ENCODE assay signal across 8 cellular contexts in genomic region chr1:109740615-109741373, GRCh38. TPM values are rescaled to one million over a fixed set of nuclear protein-coding genes. Genes with fewer than 3 reads are reported as not detected.
DNase-seq lines count a peak whose midpoint lies in the region; ATAC-seq, FAIRE-seq and TF ChIP-seq lines count a peak whose summit lies in the region.

TSS of gene GSTM3 (minus strand) at chr1:109741038. CDS start at chr1:109740287, 751 bp downstream.

- peaks cover 0 to 8% (median 2%) of the 10 kb centered on the region in 7 donors for H3K9me3 Mint-ChIP-seq in CD14-positive monocyte

- peak within 1 kb of the TSS; percentile 77 for H3K23ac ChIP-seq in IMR-90 (ENCODE audit: low read depth, low read length)

- H3K27ac Mint-ChIP-seq in CD14-positive monocyte = peak within 1 kb of the TSS in 1 of 7 donors; percentile 68

- POLR2A ChIA-PET in IMR-90 (lab: Charles Lee; ENCODE audit: unreplicated experiment) (no interaction called here), GM10248 (lab: Yijun Ruan, JAX) (no interaction called here)

- dilution Hi-C loops in IMR-90 (cut with HindIII; ENCODE audit: low sequenced_read_pairs, unreplicated experiment) = no loop called here

- peak within 1 kb of the TSS; percentile 59 for H3K4me3 ChIP-seq in IMR-90 (ENCODE audit: insufficient read depth, low read depth, low read length)
- peak within 1 kb of the TSS; percentile 52 for H3K4me3 ChIP-seq in bronchial epithelial cell (ENCODE audit: low read depth, low read length)
- H3K4me3 ChIP-seq in liver (ENCODE audit: low read depth in 1 of 3, low read length in 3 of 3) = peak within 1 kb of the TSS; percentile 66 to 73 (median 71)

- peak within 1 kb of the TSS; percentile 44 for H2BK120ac ChIP-seq in IMR-90 (ENCODE audit: low read depth, low read length)

- no peaks in the 10 kb centered on the region for H3K9me3 ChIP-seq in IMR-90 (ENCODE audit: control insufficient read depth, insufficient read depth, low read length)
- no peaks in the 10 kb centered on the region for H3K9me3 ChIP-seq in liver (ENCODE audit: control insufficient read depth in 4 of 4, low read length in 3 of 4)

- H2BK20ac ChIP-seq in IMR-90 (ENCODE audit: low read depth, low read length) = peak within 1 kb of the TSS; percentile 58

- peak within 1 kb of the TSS; percentile 99 for H2AFZ ChIP-seq in IMR-90 (replicated peaks; ENCODE audit: low read length, poor library complexity)

- H3K9ac ChIP-seq in IMR-90 (ENCODE audit: low read depth, low read length) (peak within 1 kb of the TSS; percentile 52), liver (ENCODE audit: low read depth in 1 of 2, low read length in 2 of 2) (no peak within 1 kb of the TSS)

- H4K8ac ChIP-seq in IMR-90 (ENCODE audit: low read depth in 2 of 2, low read length in 2 of 2) = peak within 1 kb of the TSS; percentile 22 to 79; a peak in 3 of 4 replicates

- WGBS in IMR-90 (ENCODE audit: extremely low coverage in 2 of 2, insufficient read length in 1 of 2), 2 experiments = 30% methylated on average over 2 of the region's 10 CpGs; no CpG with 5 or more reads in 1 of the 2 experiments
- 5% methylated on average over 10 of the region's 10 CpGs for WGBS in liver

- H3K36me3 Mint-ChIP-seq in CD14-positive monocyte = peaks cover 0 to 7% of the 10 kb centered on the region in 2 donors

- H3K4ac ChIP-seq in IMR-90 (ENCODE audit: low read depth, low read length) = peak within 1 kb of the TSS; percentile 85

- H3K14ac ChIP-seq in IMR-90 (replicated peaks; ENCODE audit: low read depth, low read length) = peak within 1 kb of the TSS; percentile 73

- H4K20me1 ChIP-seq in IMR-90 (ENCODE audit: insufficient read depth, low read length) = no peaks in the 10 kb centered on the region

- TF ChIP-seq POLR2A in IMR-90 (IDR thresholded peaks at IDR 0.05; ENCODE audit: low read depth, low read length) = no peak

- intact Hi-C loops in CD14-positive monocyte (cut with micrococcal nuclease) (no loop called here), IMR-90 (cut with micrococcal nuclease) (no loop called here)

- DNase-seq in CD14-positive monocyte (ENCODE audit: low spot score) (no peak), IMR-90 (no peak), bronchial epithelial cell (ENCODE audit: low read depth) (no peak), GM10248 (ENCODE audit: extremely low spot score) (no peak), NCI-H1694 treated with DMSO at 0.1 percent for 48 hours (lab: John Stamatoyannopoulos, UW) (no peak)
- no peak for DNase-seq in stimulated activated CD4-positive, alpha-beta T cell treated with anti-CD3 and anti-CD28 coated beads, Interleukin-1b, Interleukin-23, amount 100 ng/mL, for 48 hours

- peaks cover 0 to 10% of the 10 kb centered on the region in 2 experiments; a peak in 3 of 4 replicates for H3K79me1 ChIP-seq in IMR-90 (ENCODE audit: low read depth in 1 of 2, low read length in 2 of 2)

- ATAC-seq in IMR-90 (ENCODE audit: low read depth) = no peak

- peak within 1 kb of the TSS; percentile 38 for H3K27ac ChIP-seq in IMR-90 (ENCODE audit: insufficient read depth, low read length)
- H3K27ac ChIP-seq in liver (ENCODE audit: low read depth in 1 of 2, low read length in 2 of 2) = peak within 1 kb of the TSS; percentile 21 to 46

- H4K91ac ChIP-seq in IMR-90 (ENCODE audit: insufficient read depth, low read depth, low read length) = peak within 1 kb of the TSS; percentile 63; the same call in 1 of the 2 replicates

- peaks cover 9% of the 10 kb centered on the region for H3K4me1 Mint-ChIP-seq in CD14-positive monocyte

- H3K4me1 ChIP-seq in IMR-90 (ENCODE audit: control insufficient read depth, insufficient read depth, low read length) (no peaks in the 10 kb centered on the region), liver (ENCODE audit: control insufficient read depth in 4 of 4, insufficient read depth in 4 of 4, low read length in 3 of 4) (peaks cover 4 to 14% (median 7%) of the 10 kb centered on the region in 4 donors)

- in situ Hi-C loops in IMR-90 (cut with MboI; ENCODE audit: low sequenced_read_pairs) = no loop called here

- TF ChIP-seq RAD21 in IMR-90 (IDR thresholded peaks at IDR 0.05; ENCODE audit: low read length) (no peak), liver (IDR thresholded peaks at IDR 0.05) (no peak)

- peak within 1 kb of the TSS; percentile 93 for H3K4me2 ChIP-seq in IMR-90 (ENCODE audit: low read depth, low read length)

- peak within 1 kb of the TSS; percentile 83 for H2AK9ac ChIP-seq in IMR-90 (replicated peaks; ENCODE audit: low read depth, low read length, poor library complexity)

- peak within 1 kb of the TSS; percentile 13 for H2AK5ac ChIP-seq in IMR-90 (ENCODE audit: low read depth, low read length)

- peak within 1 kb of the TSS; percentile 83 to 92 for H3K4me3 Mint-ChIP-seq in CD14-positive monocyte

- CTCF ChIA-PET in IMR-90 (lab: Yijun Ruan, JAX) (no interaction called here), GM10248 (lab: Yijun Ruan, JAX) (no interaction called here)

- peak within 1 kb of the TSS; percentile 29 for H2BK5ac ChIP-seq in IMR-90 (ENCODE audit: low read depth, low read length, poor library complexity, severe bottlenecking)

- no peak for FAIRE-seq in bronchial epithelial cell (lab: Jason Lieb, UNC)

- H3K18ac ChIP-seq in IMR-90 (ENCODE audit: low read depth, low read length) = peak within 1 kb of the TSS; percentile 25

- peaks cover 8% of the 10 kb centered on the region for H3K27me3 ChIP-seq in IMR-90 (ENCODE audit: control insufficient read depth, insufficient read depth, low read length)
- peaks cover 2% of the 10 kb centered on the region for H3K27me3 ChIP-seq in bronchial epithelial cell (ENCODE audit: control insufficient read depth, insufficient read depth, low read length)
- no peaks in the 10 kb centered on the region for H3K27me3 ChIP-seq in liver (ENCODE audit: control insufficient read depth in 4 of 4, insufficient read depth in 4 of 4, low read length in 3 of 4)

- peaks cover 12% of the 10 kb centered on the region for H3K36me3 ChIP-seq in IMR-90 (ENCODE audit: control insufficient read depth, insufficient read depth, low read length)
- no peaks in the 10 kb centered on the region for H3K36me3 ChIP-seq in bronchial epithelial cell (ENCODE audit: control insufficient read depth, insufficient read depth, low read length)
- peaks cover 0 to 10% (median 1%) of the 10 kb centered on the region in 4 donors for H3K36me3 ChIP-seq in liver (ENCODE audit: control insufficient read depth in 4 of 4, insufficient read depth in 3 of 4, low read depth in 1 of 4, low read length in 3 of 4)

- peaks cover 8% of the 10 kb centered on the region for H3K9me1 ChIP-seq in IMR-90 (ENCODE audit: insufficient read depth, low read length)

- peak within 1 kb of the TSS; percentile 34; the same call in 1 of the 2 replicates for H3K56ac ChIP-seq in IMR-90 (ENCODE audit: extremely low read depth, insufficient read depth, low read length)

- TF ChIP-seq CTCF in CD14-positive monocyte (IDR thresholded peaks at IDR 0.05) = no peak
- no peak for TF ChIP-seq CTCF in IMR-90 (conservative IDR thresholded peaks at IDR 0.05; ENCODE audit: low read depth, low read length)
- no peak for TF ChIP-seq CTCF in bronchial epithelial cell (IDR thresholded peaks at IDR 0.05; ENCODE audit: insufficient read depth, low read length, severe bottlenecking)
- no peak for TF ChIP-seq CTCF in liver (IDR thresholded peaks at IDR 0.05; ENCODE audit: low read depth, low read length, missing input control)
- TF ChIP-seq CTCF in subcutaneous adipose tissue (IDR thresholded peaks at IDR 0.05; ENCODE audit: low read depth) = no peak
- no peak for TF ChIP-seq CTCF in GM10248 (IDR thresholded peaks at IDR 0.05; ENCODE audit: control extremely low read depth, extremely low read depth, low read depth, missing control alignments)

- H3K27me3 Mint-ChIP-seq in CD14-positive monocyte (ENCODE audit: low read depth in 3 of 3) = peaks cover 27 to 42% (median 38%) of the 10 kb centered on the region in 3 donors

- no TSS peak for BruUV-seq in IMR-90 (replicated peaks; lab: Mats Ljungman, UMichigan)

- peak within 1 kb of the TSS; percentile 29 for H4K5ac ChIP-seq in IMR-90 (ENCODE audit: low read depth, low read length)

- H2BK15ac ChIP-seq in IMR-90 (ENCODE audit: low read depth, low read length) = peak within 1 kb of the TSS; percentile 70; the same call in 1 of the 3 replicates

TF ChIP-seq in IMR-90, 13 proteins besides CTCF, POLR2A, EP300 and RAD21 (continues in another document):
- TF ChIP-seq CHD1 (IDR thresholded peaks at IDR 0.05; ENCODE audit: low read depth, low read length) (no peak), USF2 (IDR thresholded peaks at IDR 0.05; ENCODE audit: low read depth, low read length) (no peak)

TF ChIP-seq in liver, 16 proteins besides CTCF, POLR2A, EP300 and RAD21:
- TF ChIP-seq JUND (IDR thresholded peaks at IDR 0.05) = no peak
- no peak for TF ChIP-seq EGR1 (IDR thresholded peaks at IDR 0.05; ENCODE audit: low read depth in 2 of 2)
TF ChIP-seq in liver: peak in this region for 0.

RNA-seq across cellular contexts. Expression of gene GSTM3, which starts in this region (rescaled TPM):
- polyA plus RNA-seq in CD14-positive monocyte (1 to 10 TPM; 2.8 to 3.2 TPM), IMR-90 (2012; rRNA removed) (97.4 and 102 TPM in 2 replicates), liver (10 to 100 TPM; 30.1 to 51.5 TPM)
- total RNA-seq in IMR-90 (2012; rRNA removed) (101 and 131 TPM in 2 replicates), bronchial epithelial cell (4.7 TPM in 2 replicates), liver (10 to 100 TPM in 1 of 2 donors, 1 to 10 TPM in 1; 6.9 to 39.8 TPM), subcutaneous adipose tissue (10 to 100 TPM; 38.2 to 62.8 (median 45.7) TPM)
- polyA plus RNA-seq in IMR-90 (2012; cell fraction: cytosol; rRNA removed) = 69.1 and 108 TPM in 2 replicates
- 19.5 and 60.7 TPM in 2 replicates for polyA plus RNA-seq in IMR-90 (2012; cell fraction: nucleus; rRNA removed; ENCODE audit: low replicate concordance)

Comparison
In these comparisons a context has a peak if more than half of its experiments do, and no peak if none do; other contexts are left out.
1. RNA of gene GSTM3 (polyA plus RNA-seq): 19.5 to 108 TPM in IMR-90 and 30.1 to 51.5 TPM in liver; 2.8 to 3.2 TPM in CD14-positive monocyte; every median in the first group is over 4 times any median in the second.
2. Peak in every context shown above with its lines, with median percentiles within 50 percentile points of each other: H3K4me3 ChIP-seq.